In genomic region chr1:59682405-59683080, GRCh38 we compare ENCODE assay signal across 13 cellular contexts.
DNase-seq lines count a peak whose midpoint lies in the region; ATAC-seq, FAIRE-seq and TF ChIP-seq lines count a peak whose summit lies in the region.
"Had no signal": no experiment of that assay in that cellular context is flagged by ENCODE, and none has a peak within 500 bp of the region (broad histone marks: within the 10 kb centered on the region; RNA-seq: fewer than 3 reads in every experiment).

No MANE protein-coding gene starts in this region.

- no peak for TF ChIP-seq POLR2A in HepG2 (IDR thresholded peaks at IDR 0.05; ENCODE audit: insufficient read depth in 1 of 2, low read depth in 2 of 2, low read length in 2 of 2)

- BruUV-seq in HepG2 (replicated peaks; lab: Mats Ljungman, UMichigan) = no TSS peak

- H3K9me3 Mint-ChIP-seq in type B pancreatic cell = no peaks in the 10 kb centered on the region
- H3K9me3 Mint-ChIP-seq: CD4-positive, CD25-positive, alpha-beta regulatory T cell had no signal

- no peak for ATAC-seq in HepG2

- CTCF ChIA-PET in HepG2 (lab: Yijun Ruan, JAX; ENCODE audit: low intra/inter-chr PET ratio, low total read pairs) = no interaction called here

- intact Hi-C loops in HepG2 (cut with micrococcal nuclease; ENCODE audit: unreplicated experiment) = no loop called here

- TF ChIP-seq CTCF in type B pancreatic cell (conservative IDR thresholded peaks at IDR 0.05) (no peak), HepG2 (CRISPR knock-in tag; IDR thresholded peaks at IDR 0.05) (no peak)

- no peak overlapping the region for H3K4me2 ChIP-seq in HepG2 (ENCODE audit: low read depth, low read length)

- no peak for TF ChIP-seq EP300 in HepG2 (IDR thresholded peaks at IDR 0.05; ENCODE audit: low read depth in 2 of 2, low read length in 2 of 2)
- TF ChIP-seq EP300 in HepG2 (CRISPR knock-in tag; IDR thresholded peaks at IDR 0.05; ENCODE audit: borderline replicate concordance) = no peak

- peaks cover 29% of the 10 kb centered on the region for H3K4me1 ChIP-seq in ectodermal cell (ENCODE audit: control insufficient read depth, insufficient read depth, low read length)
- H3K4me1 ChIP-seq in muscle layer of duodenum (ENCODE audit: control insufficient read depth in 1 of 2, insufficient read depth in 2 of 2, low read length in 2 of 2) = peaks cover 0 to 18% of the 10 kb centered on the region in 2 donors
- H3K4me1 ChIP-seq in HepG2 (ENCODE audit: insufficient read depth, low read length) = 0 out of 2 replicates have a peak, but pooled peaks cover 12% of the 10 kb centered on the region

- no peaks in the 10 kb centered on the region for H3K79me2 ChIP-seq in HepG2 (ENCODE audit: insufficient read depth, low read length)

- H4K20me1 ChIP-seq in HepG2 (ENCODE audit: insufficient read depth, low read length) = no peaks in the 10 kb centered on the region

- DNase-seq in NCI-H82 treated with DMSO at 0.1 percent for 48 hours (lab: John Stamatoyannopoulos, UW; ENCODE audit: unreplicated experiment) (peak; percentile 34), type B pancreatic cell (ENCODE audit: extremely low spot score, unreplicated experiment) (no peak), HepG2 (ENCODE audit: low spot score) (no peak), A172 (ENCODE audit: low spot score) (no peak), AG08396 (ENCODE audit: low spot score) (no peak)
- DNase-seq: activated effector memory CD4-positive, alpha-beta T cell treated with Interleukin-2 at 50 U/mL for 16 hours; CD4-positive, CD25-positive, alpha-beta regulatory T cell; effector CD8-positive, alpha-beta T cell; HCEC 1CT; MG63; thyroid gland had no signal

- POLR2A ChIA-PET in HepG2 (lab: Yijun Ruan, JAX) = no interaction called here

- FAIRE-seq in HepG2 (lab: Jason Lieb, UNC) = no peak

- H3K36me3 ChIP-seq in ectodermal cell (ENCODE audit: control insufficient read depth, insufficient read depth, low read length) (no peaks in the 10 kb centered on the region), muscle layer of duodenum (ENCODE audit: control insufficient read depth in 1 of 2, insufficient read depth in 2 of 2, low read length in 2 of 2) (no peaks in the 10 kb centered on the region), HepG2 (replicated peaks in 1 of 2; ENCODE audit: control insufficient read depth in 1 of 2, insufficient read depth in 2 of 2, low read length in 2 of 2) (peaks cover 0 to 1% of the 10 kb centered on the region in 2 experiments; a peak in 1 of 5 replicates)
- H3K36me3 ChIP-seq: MG63, thyroid gland had no signal

- no peaks in the 10 kb centered on the region for H3K27me3 Mint-ChIP-seq in type B pancreatic cell
- H3K27me3 Mint-ChIP-seq: CD4-positive, CD25-positive, alpha-beta regulatory T cell had no signal

- H3K4me1 Mint-ChIP-seq in type B pancreatic cell (ENCODE audit: unreplicated experiment) = peaks cover 58% of the 10 kb centered on the region
- H3K4me1 Mint-ChIP-seq: CD4-positive, CD25-positive, alpha-beta regulatory T cell had no signal

- no peak overlapping the region for H2AFZ ChIP-seq in HepG2 (ENCODE audit: low read length)

- H3K27ac Mint-ChIP-seq in type B pancreatic cell = peak overlapping the region; percentile 66
- H3K27ac Mint-ChIP-seq: CD4-positive, CD25-positive, alpha-beta regulatory T cell had no signal

- no peak overlapping the region for H3K9ac ChIP-seq in HepG2 (ENCODE audit: insufficient read depth, low read depth, low read length)

- H3K27me3 ChIP-seq in ectodermal cell (ENCODE audit: control insufficient read depth, insufficient read depth, low read length, poor library complexity, severe bottlenecking) (no peaks in the 10 kb centered on the region), muscle layer of duodenum (ENCODE audit: low read depth, low read length) (no peaks in the 10 kb centered on the region), HepG2 (ENCODE audit: control insufficient read depth in 1 of 2, insufficient read depth in 2 of 2, low read length in 2 of 2) (no peaks in the 10 kb centered on the region)
- H3K27me3 ChIP-seq: MG63, thyroid gland had no signal

- in situ Hi-C loops in HepG2 (cut with HindIII; ENCODE audit: extremely low pct_ligation_motif_present, low pct_unique_long_range_greater_than_20kb) = no loop called here

- H3K4me3 Mint-ChIP-seq in type B pancreatic cell = no peak overlapping the region
- H3K4me3 Mint-ChIP-seq: CD4-positive, CD25-positive, alpha-beta regulatory T cell had no signal

- no peak for TF ChIP-seq RAD21 in HepG2 (CRISPR knock-in tag; IDR thresholded peaks at IDR 0.05)

- H3K36me3 Mint-ChIP-seq in type B pancreatic cell = no peaks in the 10 kb centered on the region
- H3K36me3 Mint-ChIP-seq: CD4-positive, CD25-positive, alpha-beta regulatory T cell had no signal

- H3K27ac ChIP-seq in ectodermal cell (ENCODE audit: insufficient read depth, low read depth, low read length, poor library complexity, severe bottlenecking) (peak overlapping the region; percentile 19), muscle layer of duodenum (ENCODE audit: low read length) (peak overlapping the region; percentile 83), HepG2 (ENCODE audit: extremely low read length, insufficient read depth, low read length) (no peak overlapping the region)
- H3K27ac ChIP-seq: thyroid gland had no signal

- WGBS in ectodermal cell, 2 experiments = 81 to 86% methylated on average over 5 of the region's 5 CpGs
- WGBS in HepG2 (ENCODE audit: low lambda C conversion rate) = 86% methylated on average over 5 of the region's 5 CpGs

- H3K9me3 ChIP-seq in ectodermal cell (ENCODE audit: control insufficient read depth, low read length) = no peaks in the 10 kb centered on the region
- no peaks in the 10 kb centered on the region for H3K9me3 ChIP-seq in muscle layer of duodenum (ENCODE audit: control insufficient read depth in 1 of 2, low read length in 2 of 2)
- H3K9me3 ChIP-seq in HepG2 (ENCODE audit: low read length) = no peaks in the 10 kb centered on the region
- H3K9me3 ChIP-seq: MG63, thyroid gland had no signal

- no peak overlapping the region for H3K4me3 ChIP-seq in ectodermal cell (ENCODE audit: insufficient read depth, low read depth, low read length)
- no peak overlapping the region for H3K4me3 ChIP-seq in muscle layer of duodenum (ENCODE audit: low read depth in 1 of 2, low read length in 2 of 2)
- no peak overlapping the region for H3K4me3 ChIP-seq in HepG2 (replicated peaks in 1 of 3; ENCODE audit: insufficient read depth in 1 of 3, low read depth in 2 of 3, low read length in 3 of 3)
- H3K4me3 ChIP-seq: MG63, thyroid gland had no signal

TF ChIP-seq in HepG2, 621 proteins besides CTCF, POLR2A, EP300 and RAD21 (continues in another document):
- TF ChIP-seq GATAD2A (CRISPR knock-in tag; IDR thresholded peaks at IDR 0.05) (no peak), GRHL1 (CRISPR knock-in tag; conservative IDR thresholded peaks at IDR 0.05) (no peak), ZHX1 (CRISPR knock-in tag; IDR thresholded peaks at IDR 0.05; ENCODE audit: low read depth) (no peak), ZNF614 (CRISPR knock-in tag; IDR thresholded peaks at IDR 0.05; ENCODE audit: borderline replicate concordance) (no peak), ZNF292 (CRISPR knock-in tag; IDR thresholded peaks at IDR 0.05; ENCODE audit: borderline replicate concordance, low read depth) (no peak), ZNF317 (CRISPR knock-in tag; IDR thresholded peaks at IDR 0.05) (no peak), FOXJ3 (CRISPR knock-in tag; IDR thresholded peaks at IDR 0.05; ENCODE audit: borderline replicate concordance) (no peak), NFRKB (IDR thresholded peaks at IDR 0.05) (no peak)
